In genomic region chr3:193951859-193952258, GRCh38 we compare ENCODE assay signal across 21 cellular contexts.
DNase-seq lines count a peak whose midpoint lies in the region; ATAC-seq, FAIRE-seq and TF ChIP-seq lines count a peak whose summit lies in the region.
"Had no signal": no experiment of that assay in that cellular context is flagged by ENCODE, and none has a peak within 500 bp of the region (broad histone marks: within the 10 kb centered on the region; RNA-seq: fewer than 3 reads in every experiment).

No MANE protein-coding gene starts in this region.

- no peak overlapping the region for H3K4me3 Mint-ChIP-seq in activated CD4-positive, alpha-beta memory T cell treated with anti-CD3 and anti-CD28 coated beads for 36 hours
- no peak overlapping the region for H3K4me3 Mint-ChIP-seq in glutamatergic neuron (ENCODE audit: unreplicated experiment)
- H3K4me3 Mint-ChIP-seq: CD8-positive, alpha-beta memory T cell had no signal

- CTCF ChIA-PET in PC-3 (lab: Charles Lee), result no interaction called here
- CTCF ChIA-PET in K562 (lab: Yijun Ruan, JAX; ENCODE audit: low intra/inter-chr PET ratio), result no interaction called here
- CTCF ChIA-PET in activated CD4-positive, alpha-beta memory T cell treated with anti-CD3 and anti-CD28 coated beads for 36 hours (lab: Charles Lee), result interaction anchor here (1.4 kb wide), 1 partner anchor 392 kb away, joined by 4 read pairs; no protein-coding TSS in a partner anchor

- H3K4me3 ChIP-seq in PC-3 (ENCODE audit: low read length) (no peak overlapping the region), K562 (no peak overlapping the region), suprapubic skin (no peak overlapping the region)
- H3K4me3 ChIP-seq: GM12878 had no signal

- H3K4me1 ChIP-seq in PC-3 (ENCODE audit: insufficient read depth, low read length) (peaks cover 11% of the 10 kb centered on the region), K562 (replicated peaks in 1 of 2; ENCODE audit: control insufficient read depth in 2 of 2, insufficient read depth in 2 of 2, low read length in 2 of 2) (no peaks in the 10 kb centered on the region), suprapubic skin (no peaks in the 10 kb centered on the region)

- H3K36me3 Mint-ChIP-seq in activated CD4-positive, alpha-beta memory T cell treated with anti-CD3 and anti-CD28 coated beads for 36 hours, result no peaks in the 10 kb centered on the region
- peaks cover 22% of the 10 kb centered on the region for H3K36me3 Mint-ChIP-seq in glutamatergic neuron (ENCODE audit: unreplicated experiment)
- H3K36me3 Mint-ChIP-seq: CD8-positive, alpha-beta memory T cell had no signal

- H3K27ac ChIP-seq in PC-3 (ENCODE audit: low read length), result no peak overlapping the region
- no peak overlapping the region for H3K27ac ChIP-seq in K562 (ENCODE audit: extremely low read depth, low read depth, low read length)
- peak overlapping the region; percentile 39 for H3K27ac ChIP-seq in suprapubic skin

- peaks cover 14% of the 10 kb centered on the region for H3K27me3 Mint-ChIP-seq in activated CD4-positive, alpha-beta memory T cell treated with anti-CD3 and anti-CD28 coated beads for 36 hours
- peaks cover 1% of the 10 kb centered on the region for H3K27me3 Mint-ChIP-seq in glutamatergic neuron (ENCODE audit: unreplicated experiment)

- DNase-seq in PC-3 (peak; percentile 38), K562 (ENCODE audit: extremely low read depth in 1 of 4, low spot score in 3 of 4) (no peak), suprapubic skin (ENCODE audit: low spot score in 2 of 2) (no peak), glutamatergic neuron (no peak)
- DNase-seq in activated CD4-positive, alpha-beta memory T cell treated with anti-CD3 and anti-CD28 coated beads for 36 hours, result no peak
- DNase-seq: C1 segment of cervical spinal cord; CD8-positive, alpha-beta memory T cell; DMS53; EL; GOT3; MV-4-11; NCI-H1417; NCI-H187 treated with DMSO at 0.1 percent for 48 hours; NCI-H2227 treated with DMSO at 0.1 percent for 48 hours; NCI-H510A treated with DMSO at 0.1 percent for 48 hours had no signal

- H2AFZ ChIP-seq in PC-3 (ENCODE audit: low read length), result no peak overlapping the region
- peak overlapping the region; percentile 57 for H2AFZ ChIP-seq in K562 (ENCODE audit: low read depth, low read length)

- in situ Hi-C loops in K562 (cut with MboI), result no loop called here

- no peak overlapping the region for H3K4me2 ChIP-seq in PC-3 (ENCODE audit: low read length)
- H3K4me2 ChIP-seq in K562 (ENCODE audit: insufficient read depth, low read length), result no peak overlapping the region

- 33% methylated on average over 1 of the region's 1 CpG for WGBS in K562 (ENCODE audit: insufficient coverage, low coverage, missing lambda C conversion rate)
- WGBS in suprapubic skin, result 50% methylated on average over 1 of the region's 1 CpG

- intact Hi-C loops in PC-3 (cut with micrococcal nuclease) (no loop called here), K562 (cut with micrococcal nuclease) (no loop called here)
- intact Hi-C loops in activated CD4-positive, alpha-beta memory T cell treated with anti-CD3 and anti-CD28 coated beads for 36 hours (cut with micrococcal nuclease), result no loop called here

- POLR2A ChIA-PET in PC-3 (lab: Charles Lee; ENCODE audit: unreplicated experiment), result interaction anchor here (0.6 kb wide), 1 partner anchor 181 kb away, joined by 3 read pairs; no protein-coding TSS in a partner anchor
- POLR2A ChIA-PET in K562 (lab: Yijun Ruan, JAX), result interaction anchor here (0.7 to 1.7 kb wide), 5 partner anchors 12 to 138 kb away, joined by 3 to 10 read pairs (median 4); no protein-coding TSS in a partner anchor
- POLR2A ChIA-PET in activated CD4-positive, alpha-beta memory T cell treated with anti-CD3 and anti-CD28 coated beads for 36 hours (lab: Charles Lee), result no interaction called here

- ATAC-seq in PC-3 (no peak), K562 (peak; percentile 51; the same call in 2 of the 3 replicates), esophagus mucosa (peak; percentile 84), GM19023 (IDR thresholded peaks at IDR 0.05; ENCODE audit: unreplicated experiment) (no peak)
- ATAC-seq: GM12878, Panc1, Right ventricle myocardium inferior had no signal

- peak; percentile 69 for FAIRE-seq in K562 (lab: Jason Lieb, UNC)
- FAIRE-seq: GM12878, GM19239 had no signal

- TF ChIP-seq CTCF in PC-3 (conservative IDR thresholded peaks at IDR 0.05; ENCODE audit: low read depth, low read length) (no peak), K562 (IDR thresholded peaks at IDR 0.05 in 2 of 3, conservative IDR thresholded peaks at IDR 0.05 in 1 of 3; ENCODE audit: insufficient read depth in 2 of 3, low read depth in 1 of 3, low read length in 3 of 3) (no peak), suprapubic skin (IDR thresholded peaks at IDR 0.05) (no peak), glutamatergic neuron (IDR thresholded peaks at IDR 0.05; ENCODE audit: partially characterized antibody, unreplicated experiment) (no peak)

- no peak overlapping the region for H3K9ac ChIP-seq in PC-3 (ENCODE audit: low read length)
- H3K9ac ChIP-seq in K562 (ENCODE audit: insufficient read depth in 1 of 2, low read depth in 2 of 2, low read length in 2 of 2), result no peak overlapping the region

- no peaks in the 10 kb centered on the region for H3K9me1 ChIP-seq in K562 (ENCODE audit: control insufficient read depth, insufficient read depth, low read length)

- TF ChIP-seq POLR2A in K562 (conservative IDR thresholded peaks at IDR 0.05), result no peak
- no peak for TF ChIP-seq POLR2A in suprapubic skin (IDR thresholded peaks at IDR 0.05)

- H3K36me3 ChIP-seq in PC-3 (ENCODE audit: low read depth, low read length) (no peaks in the 10 kb centered on the region), K562 (ENCODE audit: control insufficient read depth, insufficient read depth, low read length) (no peaks in the 10 kb centered on the region), suprapubic skin (no peaks in the 10 kb centered on the region)

- peaks cover 24% of the 10 kb centered on the region for H3K9me3 Mint-ChIP-seq in activated CD4-positive, alpha-beta memory T cell treated with anti-CD3 and anti-CD28 coated beads for 36 hours
- peaks cover 1% of the 10 kb centered on the region for H3K9me3 Mint-ChIP-seq in glutamatergic neuron (ENCODE audit: unreplicated experiment)

- no peaks in the 10 kb centered on the region for H4K20me1 ChIP-seq in PC-3 (ENCODE audit: low read length)
- no peaks in the 10 kb centered on the region for H4K20me1 ChIP-seq in K562 (replicated peaks; ENCODE audit: control insufficient read depth, insufficient read depth, low read length)

- H3K27ac Mint-ChIP-seq in activated CD4-positive, alpha-beta memory T cell treated with anti-CD3 and anti-CD28 coated beads for 36 hours, result no peak overlapping the region
- H3K27ac Mint-ChIP-seq in glutamatergic neuron (ENCODE audit: unreplicated experiment), result no peak overlapping the region
- H3K27ac Mint-ChIP-seq: CD8-positive, alpha-beta memory T cell had no signal

- H3K9me3 ChIP-seq in PC-3 (ENCODE audit: low read length), result peaks cover 10% of the 10 kb centered on the region
- peaks cover 5% of the 10 kb centered on the region for H3K9me3 ChIP-seq in K562 (replicated peaks; ENCODE audit: control insufficient read depth, insufficient read depth, low read depth, low read length)
- H3K9me3 ChIP-seq in suprapubic skin, result peaks cover 3% of the 10 kb centered on the region

- H3K79me2 ChIP-seq in PC-3 (ENCODE audit: low read length), result no peaks in the 10 kb centered on the region
- no peaks in the 10 kb centered on the region for H3K79me2 ChIP-seq in K562 (ENCODE audit: control insufficient read depth, insufficient read depth, low read length)

- no peaks in the 10 kb centered on the region; the same call in 1 of the 2 replicates for H3K9me2 ChIP-seq in PC-3 (replicated peaks; ENCODE audit: low read length)

- no peaks in the 10 kb centered on the region for H3F3A ChIP-seq in PC-3 (ENCODE audit: low read length, unreplicated experiment)

- H3K27me3 ChIP-seq in PC-3 (ENCODE audit: low read length), result no peaks in the 10 kb centered on the region
- H3K27me3 ChIP-seq in K562 (ENCODE audit: control insufficient read depth in 2 of 2, insufficient read depth in 2 of 2, low read length in 2 of 2), result no peaks in the 10 kb centered on the region
- H3K27me3 ChIP-seq in suprapubic skin, result no peaks in the 10 kb centered on the region

- TF ChIP-seq EP300 in K562 (IDR thresholded peaks at IDR 0.05; ENCODE audit: low read length), result no peak
- TF ChIP-seq EP300 in suprapubic skin (IDR thresholded peaks at IDR 0.05), result no peak

- TF ChIP-seq RAD21 in K562 (CRISPR knock-in tag; conservative IDR thresholded peaks at IDR 0.05 in 1 of 2, IDR thresholded peaks at IDR 0.05 in 1 of 2), result no peak

- BruUV-seq in PC-3 (replicated peaks; lab: Mats Ljungman, UMichigan) (no TSS peak), K562 (replicated peaks; lab: Mats Ljungman, UMichigan) (no TSS peak)

- H3K4me1 Mint-ChIP-seq in activated CD4-positive, alpha-beta memory T cell treated with anti-CD3 and anti-CD28 coated beads for 36 hours (ENCODE audit: low read depth), result no peaks in the 10 kb centered on the region
- no peaks in the 10 kb centered on the region for H3K4me1 Mint-ChIP-seq in glutamatergic neuron (ENCODE audit: low read depth, unreplicated experiment)
- H3K4me1 Mint-ChIP-seq: CD8-positive, alpha-beta memory T cell had no signal

TF ChIP-seq in K562, 482 proteins besides CTCF, POLR2A, EP300 and RAD21:
- 0 out of 2 replicates have a peak, but pooled peaks have one; percentile 20 for TF ChIP-seq C11orf30 (IDR thresholded peaks at IDR 0.05; ENCODE audit: low read depth)
- 0 out of 2 replicates have a peak, but pooled peaks have one; percentile 21 for TF ChIP-seq FOSL1 (tag; conservative IDR thresholded peaks at IDR 0.05)
- peak; percentile 71 for TF ChIP-seq NFE2 (IDR thresholded peaks at IDR 0.05; ENCODE audit: low read depth)
- no peak for TF ChIP-seq GATA2 (CRISPR knock-in tag; IDR thresholded peaks at IDR 0.05)
- TF ChIP-seq, protein P1, sequence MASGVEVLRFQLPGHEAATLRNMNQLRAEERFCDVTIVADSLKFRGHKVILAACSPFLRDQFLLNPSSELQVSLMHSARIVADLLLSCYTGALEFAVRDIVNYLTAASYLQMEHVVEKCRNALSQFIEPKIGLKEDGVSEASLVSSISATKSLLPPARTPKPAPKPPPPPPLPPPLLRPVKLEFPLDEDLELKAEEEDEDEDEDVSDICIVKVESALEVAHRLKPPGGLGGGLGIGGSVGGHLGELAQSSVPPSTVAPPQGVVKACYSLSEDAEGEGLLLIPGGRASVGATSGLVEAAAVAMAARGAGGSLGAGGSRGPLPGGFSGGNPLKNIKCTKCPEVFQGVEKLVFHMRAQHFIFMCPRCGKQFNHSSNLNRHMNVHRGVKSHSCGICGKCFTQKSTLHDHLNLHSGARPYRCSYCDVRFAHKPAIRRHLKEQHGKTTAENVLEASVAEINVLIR (CRISPR knock-in tag; IDR thresholded peaks at IDR 0.05), result no peak
TF ChIP-seq in K562: peak in this region for 3.

Comparison
In these comparisons a context has a peak if more than half of its experiments do, and no peak if none do; other contexts are left out.
1. ATAC-seq: peak in K562 (single experiment) and esophagus mucosa (single experiment); none in PC-3 (single experiment) and GM19023 (single experiment).